In the genomic region with DNA sequence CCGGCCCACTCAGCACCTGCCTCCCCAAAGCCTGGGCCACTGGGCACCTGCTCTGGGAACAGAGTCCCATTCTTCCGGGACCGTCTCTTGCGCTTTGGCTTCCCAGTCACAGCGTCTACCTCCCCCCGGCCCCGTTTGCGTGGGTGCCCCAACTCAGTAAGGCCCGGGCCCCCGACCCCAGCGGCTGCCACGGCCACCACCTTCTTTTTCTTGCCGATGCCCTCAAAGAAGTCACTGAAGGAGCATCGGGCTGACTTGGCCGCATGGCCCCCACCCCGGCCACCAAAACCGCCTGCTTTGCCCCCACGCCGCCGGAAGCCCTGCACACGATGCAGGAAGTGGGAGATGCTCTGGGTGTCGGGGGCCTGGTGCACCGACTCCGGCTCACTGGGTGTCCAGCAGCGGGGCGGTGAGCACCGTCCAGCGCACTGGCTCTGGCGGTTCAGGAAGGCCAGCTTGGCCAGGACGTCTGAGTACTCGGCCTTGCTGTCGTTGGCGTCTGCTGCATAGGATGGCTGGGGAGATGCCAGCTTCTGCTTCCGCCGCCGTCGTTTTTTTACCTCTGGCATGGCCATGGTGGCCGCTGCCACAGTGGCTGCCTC, we compare ENCODE assay signal across 1 cellular context.
TF ChIP-seq lines count a peak whose summit lies in the region.

No MANE protein-coding gene starts in this region.

TF ChIP-seq in K562, 482 proteins besides CTCF, POLR2A, EP300 and RAD21:
- no peak for TF ChIP-seq YBX1 (IDR thresholded peaks at IDR 0.05)
- TF ChIP-seq, protein P1, sequence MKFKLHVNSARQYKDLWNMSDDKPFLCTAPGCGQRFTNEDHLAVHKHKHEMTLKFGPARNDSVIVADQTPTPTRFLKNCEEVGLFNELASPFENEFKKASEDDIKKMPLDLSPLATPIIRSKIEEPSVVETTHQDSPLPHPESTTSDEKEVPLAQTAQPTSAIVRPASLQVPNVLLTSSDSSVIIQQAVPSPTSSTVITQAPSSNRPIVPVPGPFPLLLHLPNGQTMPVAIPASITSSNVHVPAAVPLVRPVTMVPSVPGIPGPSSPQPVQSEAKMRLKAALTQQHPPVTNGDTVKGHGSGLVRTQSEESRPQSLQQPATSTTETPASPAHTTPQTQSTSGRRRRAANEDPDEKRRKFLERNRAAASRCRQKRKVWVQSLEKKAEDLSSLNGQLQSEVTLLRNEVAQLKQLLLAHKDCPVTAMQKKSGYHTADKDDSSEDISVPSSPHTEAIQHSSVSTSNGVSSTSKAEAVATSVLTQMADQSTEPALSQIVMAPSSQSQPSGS (CRISPR knock-in tag; IDR thresholded peaks at IDR 0.05), result no peak
- TF ChIP-seq, protein P2, sequence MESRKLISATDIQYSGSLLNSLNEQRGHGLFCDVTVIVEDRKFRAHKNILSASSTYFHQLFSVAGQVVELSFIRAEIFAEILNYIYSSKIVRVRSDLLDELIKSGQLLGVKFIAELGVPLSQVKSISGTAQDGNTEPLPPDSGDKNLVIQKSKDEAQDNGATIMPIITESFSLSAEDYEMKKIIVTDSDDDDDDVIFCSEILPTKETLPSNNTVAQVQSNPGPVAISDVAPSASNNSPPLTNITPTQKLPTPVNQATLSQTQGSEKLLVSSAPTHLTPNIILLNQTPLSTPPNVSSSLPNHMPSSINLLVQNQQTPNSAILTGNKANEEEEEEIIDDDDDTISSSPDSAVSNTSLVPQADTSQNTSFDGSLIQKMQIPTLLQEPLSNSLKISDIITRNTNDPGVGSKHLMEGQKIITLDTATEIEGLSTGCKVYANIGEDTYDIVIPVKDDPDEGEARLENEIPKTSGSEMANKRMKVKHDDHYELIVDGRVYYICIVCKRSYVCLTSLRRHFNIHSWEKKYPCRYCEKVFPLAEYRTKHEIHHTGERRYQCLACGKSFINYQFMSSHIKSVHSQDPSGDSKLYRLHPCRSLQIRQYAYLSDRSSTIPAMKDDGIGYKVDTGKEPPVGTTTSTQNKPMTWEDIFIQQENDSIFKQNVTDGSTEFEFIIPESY (CRISPR knock-in tag; IDR thresholded peaks at IDR 0.05), result peak; percentile 82
- TF ChIP-seq PCBP1 (IDR thresholded peaks at IDR 0.05; ENCODE audit: low read depth, low read length, poor library complexity, severe bottlenecking), result peak; percentile 30
- TF ChIP-seq RBM22 (IDR thresholded peaks at IDR 0.05; ENCODE audit: low read depth, low read length, poor library complexity, severe bottlenecking), result peak; percentile 23
- TF ChIP-seq ZNF347 (CRISPR knock-in tag; IDR thresholded peaks at IDR 0.05; ENCODE audit: low read depth), result no peak
